24 cellular contexts compared by ENCODE assay signal in the genomic region with DNA sequence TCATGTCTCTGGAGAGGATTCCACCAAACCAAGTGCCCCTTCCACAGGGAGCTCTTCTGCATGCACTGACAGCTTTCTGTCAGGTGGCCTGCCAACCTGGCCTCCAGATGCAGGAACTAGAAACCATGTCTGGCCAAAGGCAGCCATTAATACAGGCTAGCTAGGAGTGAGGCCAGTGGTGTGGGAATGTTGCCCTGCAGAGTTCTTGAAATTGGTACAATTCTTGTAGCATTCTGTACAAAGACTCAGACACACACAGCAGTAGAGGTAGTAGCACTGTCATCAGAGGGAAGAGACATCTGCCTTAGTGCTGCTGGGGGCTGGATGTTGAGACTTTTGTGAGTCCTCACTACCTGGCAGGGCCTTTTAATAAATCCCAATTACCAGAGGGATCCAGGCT. TPM values are rescaled to one million over a fixed set of nuclear protein-coding genes. Genes with fewer than 3 reads are reported as not detected.
DNase-seq lines count a peak whose midpoint lies in the region; FAIRE-seq and TF ChIP-seq lines count a peak whose summit lies in the region.
"Had no signal": no experiment of that assay in that cellular context is flagged by ENCODE, and none has a peak within 500 bp of the region (broad histone marks: within the 10 kb centered on the region; RNA-seq: fewer than 3 reads in every experiment).

No MANE protein-coding gene starts in this region.

- H3K36me3 ChIP-seq in endodermal cell (ENCODE audit: control insufficient read depth, insufficient read depth, low read length) (peaks cover 15% of the 10 kb centered on the region), trophoblast cell (ENCODE audit: control insufficient read depth in 1 of 2, insufficient read depth in 2 of 2, low read length in 2 of 2) (peaks cover 0 to 4% of the 10 kb centered on the region in 2 experiments)
- no peaks in the 10 kb centered on the region for H3K36me3 ChIP-seq in effector memory CD4-positive, alpha-beta T cell (ENCODE audit: control insufficient read depth, insufficient read depth, low read length)

- no peak overlapping the region for H3K14ac ChIP-seq in trophoblast cell (ENCODE audit: low read length)

- no peak overlapping the region for H2AFZ ChIP-seq in trophoblast cell (ENCODE audit: insufficient read depth, low read length, poor library complexity)
- H2AFZ ChIP-seq: GM23248 had no signal

- H3K79me1 ChIP-seq in trophoblast cell (ENCODE audit: low read length), result no peaks in the 10 kb centered on the region

- no peaks in the 10 kb centered on the region for H3K79me2 ChIP-seq in trophoblast cell (ENCODE audit: control insufficient read depth, insufficient read depth, low read length, poor library complexity)

- H3K27me3 ChIP-seq in endodermal cell (ENCODE audit: control insufficient read depth, insufficient read depth, low read length, poor library complexity, severe bottlenecking) (no peaks in the 10 kb centered on the region), trophoblast cell (ENCODE audit: insufficient read depth, low read length) (no peaks in the 10 kb centered on the region)
- H3K27me3 ChIP-seq in effector memory CD4-positive, alpha-beta T cell (replicated peaks; ENCODE audit: control insufficient read depth, insufficient read depth, low read length, poor library complexity, severe bottlenecking), result no peaks in the 10 kb centered on the region

- H3K23ac ChIP-seq in trophoblast cell (ENCODE audit: low read length), result no peak overlapping the region

- TF ChIP-seq CTCF in endodermal cell (conservative IDR thresholded peaks at IDR 0.05) (no peak), nephron progenitor cell (IDR thresholded peaks at IDR 0.05) (no peak)

- H3K4me3 Mint-ChIP-seq in endodermal cell (no peak overlapping the region), nephron progenitor cell (no peak overlapping the region)
- H3K4me3 Mint-ChIP-seq: CD4-positive, alpha-beta memory T cell had no signal

- H2BK12ac ChIP-seq in trophoblast cell (ENCODE audit: low read length), result no peak overlapping the region

- H4K91ac ChIP-seq in trophoblast cell (ENCODE audit: low read depth, low read length), result no peak overlapping the region

- no peak overlapping the region for H4K12ac ChIP-seq in trophoblast cell (ENCODE audit: low read depth, low read length)

- H2BK5ac ChIP-seq in trophoblast cell (ENCODE audit: low read depth, low read length, poor library complexity), result no peak overlapping the region

- no peak overlapping the region for H3K4ac ChIP-seq in trophoblast cell (ENCODE audit: low read depth, low read length)

- no peak overlapping the region for H3K9ac ChIP-seq in endodermal cell (ENCODE audit: extremely low read depth, low read length, poor library complexity, severe bottlenecking)
- H3K9ac ChIP-seq in trophoblast cell (ENCODE audit: low read length), result no peak overlapping the region
- H3K9ac ChIP-seq: GM23248 had no signal

- H3K4me3 ChIP-seq in endodermal cell (ENCODE audit: low read length) (peak overlapping the region; percentile 25), trophoblast cell (ENCODE audit: low read depth, low read length) (no peak overlapping the region)
- no peak overlapping the region for H3K4me3 ChIP-seq in effector memory CD4-positive, alpha-beta T cell (ENCODE audit: insufficient read depth, low read depth, low read length, poor library complexity, severe bottlenecking)
- H3K4me3 ChIP-seq: A549, GM23248 had no signal

- H2AK5ac ChIP-seq in trophoblast cell (ENCODE audit: low read length), result no peak overlapping the region

- H2BK120ac ChIP-seq in trophoblast cell (ENCODE audit: insufficient read depth, low read length, poor library complexity), result no peak overlapping the region

- peaks cover 29% of the 10 kb centered on the region for H3K36me3 Mint-ChIP-seq in endodermal cell (ENCODE audit: low read depth)
- peaks cover 62% of the 10 kb centered on the region for H3K36me3 Mint-ChIP-seq in nephron progenitor cell (ENCODE audit: low read depth)

- no peaks in the 10 kb centered on the region for H3K9me3 Mint-ChIP-seq in endodermal cell
- peaks cover 30% of the 10 kb centered on the region for H3K9me3 Mint-ChIP-seq in nephron progenitor cell
- H3K9me3 Mint-ChIP-seq: CD4-positive, alpha-beta memory T cell had no signal

- no peak overlapping the region for H3K4me2 ChIP-seq in trophoblast cell (ENCODE audit: low read length)
- H3K4me2 ChIP-seq: A549 had no signal

- H3K27ac Mint-ChIP-seq in endodermal cell, result peak overlapping the region; percentile 36
- peak overlapping the region; percentile 80 for H3K27ac Mint-ChIP-seq in nephron progenitor cell

- peak; percentile 68 for FAIRE-seq in HTR-8/SVneo (lab: Jason Lieb, UNC)
- FAIRE-seq: A549, GM12891, GM18507, H1 had no signal

- DNase-seq in HTR-8/SVneo (ENCODE audit: insufficient read length, low spot score) (no peak), endodermal cell (no peak), nephron progenitor cell (no peak), trophoblast cell (peak; percentile 88 to 92), substantia nigra (lab: John Stamatoyannopoulos, UW) (no peak)
- DNase-seq in effector memory CD4-positive, alpha-beta T cell, result no peak
- no peak for DNase-seq in activated T-cell treated with anti-CD3 and anti-CD28 coated beads, Interleukin-2, amount 50 U/mL, for 48 hours
- DNase-seq: 8988T; ACHN; AML-193; C1 segment of cervical spinal cord; Calu3; CD4-positive, alpha-beta memory T cell; COR-L47; DMS53; DMS79 treated with DMSO at 0.1 percent for 48 hours; GF-D8; GM23248; H7; HCEC 1CT had no signal

- H3K27me3 Mint-ChIP-seq in endodermal cell (ENCODE audit: insufficient read depth) (no peaks in the 10 kb centered on the region), nephron progenitor cell (ENCODE audit: low read depth, poor library complexity) (peaks cover 5% of the 10 kb centered on the region)
- H3K27me3 Mint-ChIP-seq: CD4-positive, alpha-beta memory T cell had no signal

- H3K27ac ChIP-seq in endodermal cell (ENCODE audit: low read depth, low read length) (peak overlapping the region; percentile 6), trophoblast cell (ENCODE audit: low read depth, low read length) (no peak overlapping the region), substantia nigra (ENCODE audit: low read depth, low read length, poor library complexity, severe bottlenecking) (no peak overlapping the region)
- no peak overlapping the region for H3K27ac ChIP-seq in effector memory CD4-positive, alpha-beta T cell (ENCODE audit: insufficient read depth, low read length, poor library complexity, severe bottlenecking)
- H3K27ac ChIP-seq: A549, GM23248 had no signal

- H3K4me1 Mint-ChIP-seq in endodermal cell (peaks cover 13% of the 10 kb centered on the region), nephron progenitor cell (peaks cover 6% of the 10 kb centered on the region)

- H3K9me3 ChIP-seq in endodermal cell (ENCODE audit: control insufficient read depth, low read length), result no peaks in the 10 kb centered on the region
- H3K9me3 ChIP-seq in trophoblast cell (ENCODE audit: insufficient read depth, low read depth, low read length), result no peaks in the 10 kb centered on the region
- H3K9me3 ChIP-seq in effector memory CD4-positive, alpha-beta T cell (ENCODE audit: control insufficient read depth, low read length), result no peaks in the 10 kb centered on the region
- H3K9me3 ChIP-seq: A549 had no signal

- H3K18ac ChIP-seq in trophoblast cell (ENCODE audit: low read length), result no peak overlapping the region

- no peak overlapping the region for H4K8ac ChIP-seq in trophoblast cell (ENCODE audit: low read depth, low read length)

- H3K4me1 ChIP-seq in endodermal cell (ENCODE audit: control insufficient read depth, insufficient read depth, low read length), result peaks cover 16% of the 10 kb centered on the region
- H3K4me1 ChIP-seq in trophoblast cell (ENCODE audit: control insufficient read depth in 1 of 2, insufficient read depth in 2 of 2, low read length in 2 of 2), result peaks cover 0 to 2% of the 10 kb centered on the region in 2 experiments
- H3K4me1 ChIP-seq in effector memory CD4-positive, alpha-beta T cell (ENCODE audit: control insufficient read depth, insufficient read depth, low read length, poor library complexity, severe bottlenecking), result no peaks in the 10 kb centered on the region
- H3K4me1 ChIP-seq: A549 had no signal

RNA-seq across cellular contexts. Expression of a gene that starts 48.8 kb away (rescaled TPM):
- total RNA-seq in endodermal cell, result 10 to 100 TPM; 22.8 to 26.1 TPM
- 26.2 TPM for polyA plus RNA-seq in endodermal cell (2013, experiment 1 of 2)
- polyA plus RNA-seq in endodermal cell (2013, experiment 2 of 2), result 27.0 TPM
- 8.4 and 8.8 TPM in 2 replicates for polyA plus RNA-seq in trophoblast cell (2013)

Comparison
In these comparisons a context has a peak if more than half of its experiments do, and no peak if none do; other contexts are left out.
1. DNase-seq: peak in trophoblast cell (2 of 2); none in HTR-8/SVneo (single experiment), endodermal cell (single experiment), nephron progenitor cell (single experiment), effector memory CD4-positive, alpha-beta T cell (0 of 3), activated T-cell treated with anti-CD3 and anti-CD28 coated beads, Interleukin-2, amount 50 U/mL, for 48 hours (0 of 2) and substantia nigra (0 of 49).